Comparison of ENCODE assay signal across 18 cellular contexts in genomic region chr3:195888311-195888761, GRCh38. TPM values are rescaled to one million over a fixed set of nuclear protein-coding genes. Genes with fewer than 3 reads are reported as not detected.
A peak's percentile ranks its signal among the peaks of the same experiment; 100 is the strongest.
DNase-seq lines count a peak whose midpoint lies in the region; ATAC-seq and TF ChIP-seq lines count a peak whose summit lies in the region.
"Had no signal": no experiment of that assay in that cellular context is flagged by ENCODE, and none has a peak within 500 bp of the region (broad histone marks: within the 10 kb centered on the region; RNA-seq: fewer than 3 reads in every experiment).

No MANE protein-coding gene starts in this region.

- H3K4me1 ChIP-seq in HEK293 (ENCODE audit: control insufficient read depth, insufficient read depth, low read length) (no peaks in the 10 kb centered on the region), right cardiac atrium (ENCODE audit: control insufficient read depth, insufficient read depth, low read length) (peaks cover 17% of the 10 kb centered on the region), psoas muscle (peaks cover 83% of the 10 kb centered on the region)

- 65% methylated on average over 18 of the region's 18 CpGs for WGBS in right cardiac atrium
- WGBS in psoas muscle, 3 donors: 38 to 46% (median 38%) methylated on average over 18 of the region's 18 CpGs

- no peak for DNase-seq in caudate nucleus (lab: John Stamatoyannopoulos, UW)
- peak in 2 of 3 donors; percentile 52 to 54 for DNase-seq in right cardiac atrium
- peak; percentile 19 to 72 for DNase-seq in psoas muscle
- no peak for DNase-seq in middle frontal gyrus (ENCODE audit: extremely low spot score, low spot score)
- no peak for DNase-seq in MG63
- DNase-seq: Calu3; CD4-positive, alpha-beta T cell; DMS53; HCEC 1CT; MV-4-11; NCI-H1417; NCI-H2029; NCI-H2171 treated with DMSO at 0.1 percent for 48 hours; NCI-H774; SHP77 treated with DMSO at 0.1 percent for 48 hours had no signal

- intact Hi-C loops in right cardiac atrium (cut with DNase I) (no loop called here), psoas muscle (cut with DNase I) (no loop called here)

- CTCF ChIA-PET in HEK293 (lab: Yijun Ruan, JAX): interaction anchor here (0.7 to 1.0 kb wide), 2 partner anchors 14 to 27 kb away, joined by 3 read pairs; no protein-coding TSS in a partner anchor

- H3K4me3 ChIP-seq in HEK293 (ENCODE audit: low read depth, low read length): no peak overlapping the region
- no peak overlapping the region for H3K4me3 ChIP-seq in right cardiac atrium (ENCODE audit: low read length)
- H3K4me3 ChIP-seq in psoas muscle: no peak overlapping the region
- H3K4me3 ChIP-seq in MG63: no peak overlapping the region

- ATAC-seq in right cardiac atrium: no peak
- ATAC-seq in psoas muscle: peak in 2 of 4 donors; percentile 8 to 13
- ATAC-seq in HG02840 (IDR thresholded peaks at IDR 0.05; ENCODE audit: low FRiP score, unreplicated experiment): no peak
- ATAC-seq: Panc1 had no signal

- POLR2A ChIA-PET in HEK293 (lab: Yijun Ruan, JAX): no interaction called here

- TF ChIP-seq CTCF in HEK293 (tag by site-specific recombination; IDR thresholded peaks at IDR 0.05) (no peak), psoas muscle (IDR thresholded peaks at IDR 0.05) (no peak)

- H3K9me3 ChIP-seq in HEK293 (ENCODE audit: control insufficient read depth, insufficient read depth, low read depth, low read length) (no peaks in the 10 kb centered on the region), right cardiac atrium (ENCODE audit: control insufficient read depth, low read length) (no peaks in the 10 kb centered on the region), psoas muscle (no peaks in the 10 kb centered on the region), MG63 (no peaks in the 10 kb centered on the region)

- peaks cover 0 to 44% of the 10 kb centered on the region in 2 experiments; a peak in 1 of 3 replicates for H3K36me3 ChIP-seq in HEK293 (ENCODE audit: control insufficient read depth in 2 of 2, insufficient read depth in 1 of 2, low read length in 2 of 2)
- H3K36me3 ChIP-seq in psoas muscle (ENCODE audit: insufficient read depth in 1 of 2, low read depth in 1 of 2): peaks cover 0 to 19% of the 10 kb centered on the region in 2 donors
- peaks cover 33% of the 10 kb centered on the region for H3K36me3 ChIP-seq in MG63

- H3K27ac ChIP-seq in HEK293 (ENCODE audit: extremely low read depth, low read depth, low read length) (no peak overlapping the region), caudate nucleus (ENCODE audit: low read depth, low read length) (peak overlapping the region; percentile 28), right cardiac atrium (ENCODE audit: low read length) (no peak overlapping the region), psoas muscle (peak overlapping the region; percentile 91)

- no peaks in the 10 kb centered on the region for H3K27me3 ChIP-seq in right cardiac atrium (ENCODE audit: control insufficient read depth, insufficient read depth)
- H3K27me3 ChIP-seq in psoas muscle (ENCODE audit: insufficient read depth in 3 of 3, low read length in 2 of 3): no peaks in the 10 kb centered on the region
- no peaks in the 10 kb centered on the region for H3K27me3 ChIP-seq in MG63

TF ChIP-seq in HEK293, 187 proteins besides CTCF, POLR2A, EP300 and RAD21:
- TF ChIP-seq REST (tag by site-specific recombination; IDR thresholded peaks at IDR 0.05): peak; percentile 59
- TF ChIP-seq ZBTB6 (tag by site-specific recombination; IDR thresholded peaks at IDR 0.05): no peak
- no peak for TF ChIP-seq ZSCAN30 (tag by site-specific recombination; IDR thresholded peaks at IDR 0.05)

RNA-seq across cellular contexts. Expression of gene TNK2, which starts 20.0 kb away (rescaled TPM):
- total RNA-seq in right cardiac atrium (100 to 1,000 TPM in 1 of 4 donors, 10 to 100 TPM in 3; 74.7 to 162 (median 84.2) TPM), psoas muscle (100 to 1,000 TPM in 1 of 4 donors, 10 to 100 TPM in 3; 41.7 to 322 (median 77.6) TPM)
- polyA plus RNA-seq in right cardiac atrium (40.1 TPM), psoas muscle (10 to 100 TPM; 37.1 to 67.1 (median 52.2) TPM)
- 6.3 and 22.2 TPM in 2 replicates for total RNA-seq in MG63 (2014; rRNA removed; shearing (Covaris generic); ENCODE audit: low replicate concordance)

Comparison
In these comparisons a context has a peak if more than half of its experiments do, and no peak if none do; other contexts are left out.
1. H3K27ac ChIP-seq: peak in caudate nucleus (single experiment) and psoas muscle (single experiment); none in HEK293 (single experiment) and right cardiac atrium (single experiment).
2. DNase-seq: peak in right cardiac atrium (2 of 3) and psoas muscle (2 of 2); none in caudate nucleus (0 of 61), middle frontal gyrus (single experiment) and MG63 (single experiment).